In the genomic region with DNA sequence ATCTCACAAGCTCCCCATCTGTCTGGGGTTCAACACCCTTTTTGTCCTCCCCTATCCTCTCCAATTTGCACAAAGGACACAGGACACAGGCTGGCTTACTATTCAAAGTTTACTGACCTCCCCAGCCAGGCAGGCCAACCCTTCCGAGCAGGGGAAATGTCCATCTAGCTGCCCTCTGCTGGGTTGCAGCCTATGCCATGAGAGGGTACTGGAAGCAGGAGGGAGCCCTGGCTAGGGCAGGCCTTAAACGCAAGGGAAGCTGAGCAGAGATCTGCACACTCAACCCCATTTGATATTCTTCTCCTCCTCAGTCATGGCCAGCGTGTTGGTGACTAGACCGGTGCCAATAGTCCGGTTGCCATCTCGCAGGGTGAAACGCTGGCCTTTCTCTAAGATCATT, we compare ENCODE assay signal across 19 cellular contexts. TPM values are rescaled to one million over a fixed set of nuclear protein-coding genes. Genes with fewer than 3 reads are reported as not detected.
"Had no signal": no experiment of that assay in that cellular context is flagged by ENCODE, and none has a peak within 500 bp of the region (broad histone marks: within the 10 kb centered on the region; RNA-seq: fewer than 3 reads in every experiment).

No MANE protein-coding gene starts in this region.

- H3K4me3 Mint-ChIP-seq: activated CD8-positive, alpha-beta memory T cell treated with anti-CD3 and anti-CD28 coated beads, Interleukin-2, amount 10 ng/mL, durations not matched to agents 7 days and 5 days; stimulated activated naive CD8-positive, alpha-beta T cell treated with anti-CD3 and anti-CD28 coated beads, Interleukin-15, Interleukin-2, amounts not matched to agents 100 ng/mL and 50 ng/mL, for 24 hours had no signal

- DNase-seq: activated CD4-positive, alpha-beta T cell treated with anti-CD3 and anti-CD28 coated beads, Interleukin-2, amount 50 U/mL, for 4 hours; activated CD4-positive, CD25-positive, alpha-beta regulatory T cell treated with anti-CD3 and anti-CD28 coated beads, Interleukin-2, amount 50 U/mL, for 72 hours; activated CD8-positive, alpha-beta memory T cell treated with anti-CD3 and anti-CD28 coated beads, Interleukin-2, amount 10 ng/mL, durations not matched to agents 7 days and 5 days; cerebellar nuclear complex; dermis blood vessel endothelial cell; erythroblast; hypothalamus; kidney glomerular epithelial cell; nucleus accumbens; SHP77; spleen; stimulated activated CD4-positive, alpha-beta T cell treated with anti-CD3 and anti-CD28 coated beads, Interleukin-2, amount 100 ng/mL, for 24 hours; testis had no signal

- H3K27me3 ChIP-seq: spleen, testis had no signal

- ATAC-seq: activated CD8-positive, alpha-beta memory T cell treated with anti-CD3 and anti-CD28 coated beads, Interleukin-2, amount 10 ng/mL, durations not matched to agents 7 days and 5 days; sciatic nerve; SK-N-SH treated with all-trans-retinoic acid at 6 μM for 48 hours had no signal

- H3K27me3 Mint-ChIP-seq: activated CD8-positive, alpha-beta memory T cell treated with anti-CD3 and anti-CD28 coated beads, Interleukin-2, amount 10 ng/mL, durations not matched to agents 7 days and 5 days; stimulated activated naive CD8-positive, alpha-beta T cell treated with anti-CD3 and anti-CD28 coated beads, Interleukin-15, Interleukin-2, amounts not matched to agents 100 ng/mL and 50 ng/mL, for 24 hours had no signal

- H3K4me3 ChIP-seq: prostate gland, spleen, testis had no signal

- H3K27ac ChIP-seq: prostate gland, spleen, testis had no signal

- H3K9me3 Mint-ChIP-seq: activated T-helper 2 cell treated with anti-CD3 and anti-CD28 coated beads, Interferon-gamma antibody, Interleukin-2, Interleukin-4, amounts not matched to agents 10 μg/mL and 5 μg/mL and 100 μg/mL, durations not matched to agents 14 hours and 24 hours and 36 hours; brain; stimulated activated naive CD8-positive, alpha-beta T cell treated with anti-CD3 and anti-CD28 coated beads, Interleukin-15, Interleukin-2, amounts not matched to agents 100 ng/mL and 50 ng/mL, for 24 hours had no signal

- H3K27ac Mint-ChIP-seq: activated CD8-positive, alpha-beta memory T cell treated with anti-CD3 and anti-CD28 coated beads, Interleukin-2, amount 10 ng/mL, durations not matched to agents 7 days and 5 days; activated T-helper 2 cell treated with anti-CD3 and anti-CD28 coated beads, Interferon-gamma antibody, Interleukin-2, Interleukin-4, amounts not matched to agents 10 μg/mL and 5 μg/mL and 100 μg/mL, durations not matched to agents 14 hours and 24 hours and 36 hours had no signal

- H3K9me3 ChIP-seq: prostate gland, spleen, testis had no signal

RNA-seq across cellular contexts. Expression of gene ATP2A1, which starts 35.6 kb away (rescaled TPM):
- total RNA-seq: dermis blood vessel endothelial cell had no signal
